In genomic region chr10:132408823-132409666, GRCh38 we compare ENCODE assay signal across 1 cellular context.
A peak's percentile ranks its signal among the peaks of the same experiment; 100 is the strongest.
TF ChIP-seq lines count a peak whose summit lies in the region.

No MANE protein-coding gene starts in this region.

TF ChIP-seq in HepG2, 621 proteins besides CTCF, POLR2A, EP300 and RAD21 (continued from another document):
- no peak for TF ChIP-seq ZUFSP (CRISPR knock-in tag; IDR thresholded peaks at IDR 0.05; ENCODE audit: borderline replicate concordance)
- 0 out of 2 replicates have a peak, but pooled peaks have one; percentile 40 for TF ChIP-seq ZNF770 (CRISPR knock-in tag; IDR thresholded peaks at IDR 0.05)
- no peak for TF ChIP-seq ZNF747 (CRISPR knock-in tag; IDR thresholded peaks at IDR 0.05; ENCODE audit: borderline replicate concordance)
- TF ChIP-seq SIN3B (IDR thresholded peaks at IDR 0.05; ENCODE audit: low read length), result no peak
